ENCODE assay signal across 22 cellular contexts in genomic region chr1:61727544-61727943, GRCh38. TPM values are rescaled to one million over a fixed set of nuclear protein-coding genes. Genes with fewer than 3 reads are reported as not detected.
DNase-seq lines count a peak whose midpoint lies in the region; ATAC-seq and TF ChIP-seq lines count a peak whose summit lies in the region.
"Had no signal": no experiment of that assay in that cellular context is flagged by ENCODE, and none has a peak within 500 bp of the region (broad histone marks: within the 10 kb centered on the region; RNA-seq: fewer than 3 reads in every experiment).

No MANE protein-coding gene starts in this region.

- H3K4me3 Mint-ChIP-seq in activated T-cell treated with anti-CD3 and anti-CD28 coated beads, Interleukin-2, amount 50 U/mL, for 72 hours: peak overlapping the region in 1 of 2 donors; percentile 60
- H3K4me3 Mint-ChIP-seq in brain (peak overlapping the region in 4 of 5 experiments; percentile 14 to 55 (median 46)), neural crest cell (peak overlapping the region; percentile 70)

- no peaks in the 10 kb centered on the region for H3K9me3 Mint-ChIP-seq in activated T-cell treated with anti-CD3 and anti-CD28 coated beads, Interleukin-2, amount 50 U/mL, for 72 hours
- H3K9me3 Mint-ChIP-seq in brain: peaks cover 0 to 2% (median 0%) of the 10 kb centered on the region in 5 experiments
- peaks cover 2% of the 10 kb centered on the region for H3K9me3 Mint-ChIP-seq in neural crest cell

- no peak overlapping the region for H3K9ac ChIP-seq in smooth muscle cell (ENCODE audit: low read depth)

- H3K4me2 ChIP-seq in smooth muscle cell: no peak overlapping the region
- H3K4me2 ChIP-seq: PC-9 had no signal

- no peak for DNase-seq in activated T-cell treated with anti-CD3 and anti-CD28 coated beads, Interleukin-2, amount 50 U/mL, for 72 hours
- DNase-seq in activated T-cell treated with anti-CD3 and anti-CD28 coated beads for 4 hours (no peak), neural crest cell (ENCODE audit: low read depth, low spot score) (no peak), smooth muscle cell (lab: John Stamatoyannopoulos, UW; ENCODE audit: unreplicated experiment) (no peak)
- no peak for DNase-seq in stimulated activated naive CD4-positive, alpha-beta T cell treated with Interleukin-2 at 50 U/mL for 16 hours (lab: John Stamatoyannopoulos, UW)
- DNase-seq: 8988T, ACHN, DMS153, GOT3, KG1, MG63, NCI-H1105 treated with DMSO at 0.1 percent for 48 hours, NCI-H146, NCI-H2029, NCI-H526 treated with DMSO at 0.1 percent for 48 hours, PC-9 had no signal

- no peaks in the 10 kb centered on the region for H3K27me3 ChIP-seq in smooth muscle cell (ENCODE audit: low read depth)
- H3K27me3 ChIP-seq: MG63, SJSA1 had no signal

- no peaks in the 10 kb centered on the region for H4K20me1 ChIP-seq in smooth muscle cell (ENCODE audit: low read depth)

- no peaks in the 10 kb centered on the region for H3F3A ChIP-seq in smooth muscle cell (ENCODE audit: low read depth)

- TF ChIP-seq CTCF in HEK293 (tag by site-specific recombination; IDR thresholded peaks at IDR 0.05) (no peak), brain (conservative IDR thresholded peaks at IDR 0.05) (no peak), neural crest cell (conservative IDR thresholded peaks at IDR 0.05) (no peak), smooth muscle cell (IDR thresholded peaks at IDR 0.05; ENCODE audit: borderline replicate concordance, insufficient read depth, poor library complexity, severe bottlenecking) (no peak)

- no peak overlapping the region for H3K4me3 ChIP-seq in HEK293 (ENCODE audit: low read depth, low read length)
- H3K4me3 ChIP-seq in smooth muscle cell: no peak overlapping the region
- H3K4me3 ChIP-seq: GM12878, HAP-1, MG63, PC-9, SJSA1 had no signal

- H2AFZ ChIP-seq in smooth muscle cell (ENCODE audit: low read depth): no peak overlapping the region
- H2AFZ ChIP-seq: PC-9 had no signal

- H3K27ac ChIP-seq in HEK293 (ENCODE audit: extremely low read depth, low read depth, low read length): no peak overlapping the region
- no peak overlapping the region for H3K27ac ChIP-seq in smooth muscle cell (ENCODE audit: low read depth)
- H3K27ac ChIP-seq: PC-9, SJSA1 had no signal

- H3K9me3 ChIP-seq in HEK293 (ENCODE audit: control insufficient read depth, insufficient read depth, low read depth, low read length) (no peaks in the 10 kb centered on the region), smooth muscle cell (replicated peaks; ENCODE audit: low read depth) (no peaks in the 10 kb centered on the region)
- H3K9me3 ChIP-seq: HAP-1, MG63, SJSA1 had no signal

- peaks cover 26% of the 10 kb centered on the region for H3K4me1 Mint-ChIP-seq in activated T-cell treated with anti-CD3 and anti-CD28 coated beads, Interleukin-2, amount 50 U/mL, for 72 hours (ENCODE audit: low read depth)
- peaks cover 32% of the 10 kb centered on the region for H3K4me1 Mint-ChIP-seq in brain
- peaks cover 16% of the 10 kb centered on the region for H3K4me1 Mint-ChIP-seq in neural crest cell

- H3K4me1 ChIP-seq in HEK293 (ENCODE audit: control insufficient read depth, insufficient read depth, low read length) (no peaks in the 10 kb centered on the region; the same call in 1 of the 2 replicates), smooth muscle cell (ENCODE audit: low read depth) (peaks cover 7% of the 10 kb centered on the region)

- WGBS in smooth muscle cell (ENCODE audit: low lambda C conversion rate): 86% methylated on average over 3 of the region's 3 CpGs

- H3K36me3 ChIP-seq in HEK293 (ENCODE audit: control insufficient read depth in 2 of 2, insufficient read depth in 1 of 2, low read length in 2 of 2): peaks cover 0 to 2% of the 10 kb centered on the region in 2 experiments; a peak in 2 of 3 replicates
- H3K36me3 ChIP-seq in smooth muscle cell (ENCODE audit: low read depth): no peaks in the 10 kb centered on the region

- H3K27ac Mint-ChIP-seq in activated T-cell treated with anti-CD3 and anti-CD28 coated beads, Interleukin-2, amount 50 U/mL, for 72 hours: peak overlapping the region; percentile 89
- peak overlapping the region in 1 of 5 experiments; percentile 48 for H3K27ac Mint-ChIP-seq in brain
- no peak overlapping the region for H3K27ac Mint-ChIP-seq in neural crest cell (ENCODE audit: unreplicated experiment)

- H3K79me2 ChIP-seq in smooth muscle cell (ENCODE audit: low read depth): peaks cover 24% of the 10 kb centered on the region

- CTCF ChIA-PET in HEK293 (lab: Yijun Ruan, JAX): interaction anchor here (1.0 kb wide), 1 partner anchor 10 kb away, joined by 3 read pairs; no protein-coding TSS in a partner anchor

- no peaks in the 10 kb centered on the region for H3K27me3 Mint-ChIP-seq in activated T-cell treated with anti-CD3 and anti-CD28 coated beads, Interleukin-2, amount 50 U/mL, for 72 hours (ENCODE audit: low read depth)
- H3K27me3 Mint-ChIP-seq in brain (peaks cover 13% of the 10 kb centered on the region), neural crest cell (ENCODE audit: low read depth) (no peaks in the 10 kb centered on the region)

- H3K36me3 Mint-ChIP-seq in activated T-cell treated with anti-CD3 and anti-CD28 coated beads, Interleukin-2, amount 50 U/mL, for 72 hours (ENCODE audit: insufficient read depth in 2 of 2): peaks cover 4 to 8% of the 10 kb centered on the region in 2 donors
- H3K36me3 Mint-ChIP-seq in brain (no peaks in the 10 kb centered on the region), neural crest cell (ENCODE audit: low read depth) (no peaks in the 10 kb centered on the region)

- ATAC-seq in activated T-cell treated with anti-CD3 and anti-CD28 coated beads, Interleukin-2, amount 50 U/mL, for 72 hours (replicated peaks in 1 of 2): no peak
- ATAC-seq: GM12878, Right ventricle myocardium inferior had no signal

- POLR2A ChIA-PET in HEK293 (lab: Yijun Ruan, JAX): interaction anchor here (0.6 kb wide), 1 partner anchor 16 kb away, joined by 5 read pairs; no protein-coding TSS in a partner anchor

TF ChIP-seq in HEK293, 187 proteins besides CTCF, POLR2A, EP300 and RAD21:
- TF ChIP-seq ZNF664 (tag by site-specific recombination; IDR thresholded peaks at IDR 0.05) (peak; percentile 93), ZNF266 (tag by site-specific recombination; IDR thresholded peaks at IDR 0.05; ENCODE audit: low read depth) (no peak)

RNA-seq across cellular contexts. Expression of gene TM2D1, which starts 2.6 kb away (rescaled TPM):
- total RNA-seq in activated T-cell treated with anti-CD3 and anti-CD28 coated beads, Interleukin-2, amount 50 U/mL, for 72 hours: 10 to 100 TPM; 28.7 to 35.3 TPM
- polyA plus RNA-seq in brain (ENCODE audit: insufficient read depth, low read depth, low replicate concordance) (43.4 TPM), smooth muscle cell (74.1 and 76.4 TPM in 2 replicates)
- total RNA-seq in neural crest cell (19.3 and 23.9 TPM in 2 replicates), smooth muscle cell (107 and 115 TPM in 2 replicates)

RNA-seq across cellular contexts. Expression of gene PATJ, which starts 14.7 kb away (rescaled TPM):
- total RNA-seq in activated T-cell treated with anti-CD3 and anti-CD28 coated beads, Interleukin-2, amount 50 U/mL, for 72 hours: 10 to 100 TPM; 21.6 to 25.3 TPM
- 6.9 TPM for polyA plus RNA-seq in brain (ENCODE audit: insufficient read depth, low read depth, low replicate concordance)
- 3.9 and 4.9 TPM in 2 replicates for total RNA-seq in neural crest cell
- total RNA-seq in smooth muscle cell: 12.3 and 28.6 TPM in 2 replicates
- 3.5 and 11.3 TPM in 2 replicates for polyA plus RNA-seq in smooth muscle cell
